ENCODE assay signal across 36 cellular contexts in genomic region chr5:101948615-101949014, GRCh38.
"Had no signal": no experiment of that assay in that cellular context is flagged by ENCODE, and none has a peak within 500 bp of the region (broad histone marks: within the 10 kb centered on the region; RNA-seq: fewer than 3 reads in every experiment).

No MANE protein-coding gene starts in this region.

- H3K9me3 Mint-ChIP-seq: activated CD4-positive, alpha-beta T cell treated with anti-CD3 and anti-CD28 coated beads, Interleukin-2, amount 10 ng/mL, durations not matched to agents 24 days and 14 days; activated CD8-positive, alpha-beta T cell treated with anti-CD3 and anti-CD28 coated beads for 36 hours; activated naive CD4-positive, alpha-beta T cell treated with anti-CD3 and anti-CD28 coated beads, Interleukin-2, amount 10 ng/mL, durations not matched to agents 7 days and 5 days; activated naive CD4-positive, alpha-beta T cell treated with anti-CD3 and anti-CD28 coated beads, Interleukin-2, amount 50 U/mL, for 24 hours; activated naive CD8-positive, alpha-beta T cell treated with anti-CD3 and anti-CD28 coated beads, Interleukin-2, amount 10 ng/mL, durations not matched to agents 7 days and 5 days; activated naive CD8-positive, alpha-beta T cell treated with anti-CD3 and anti-CD28 coated beads, Interleukin-2, amount 50 U/mL, for 24 hours; activated T-helper 2 cell treated with anti-CD3 and anti-CD28 coated beads, Interferon-gamma antibody, Interleukin-2, Interleukin-4, amounts not matched to agents 10 μg/mL and 5 μg/mL and 100 μg/mL, durations not matched to agents 14 hours and 24 hours and 36 hours; T-helper 1 cell treated with Interleukin-12 subunit alpha and Interleukin-12 subunit beta and Interleukin-4 antibody, amounts not matched to agents 30 μg/mL and 1 μg/mL, for 36 hours; T-helper 2 cell treated with Interferon-gamma antibody and Interleukin-4, amounts not matched to agents 5 μg/mL and 100 μg/mL, for 36 hours had no signal

- H3K9me3 ChIP-seq: ascending aorta had no signal

- H3K27ac Mint-ChIP-seq: activated B cell treated with CpG ODN at 0.5 μM for 24 hours; activated CD4-positive, alpha-beta memory T cell treated with anti-CD3 and anti-CD28 coated beads for 36 hours; activated CD4-positive, alpha-beta T cell treated with anti-CD3 and anti-CD28 coated beads, Interleukin-2, amount 10 ng/mL, durations not matched to agents 24 days and 14 days; activated CD8-positive, alpha-beta T cell treated with anti-CD3 and anti-CD28 coated beads for 36 hours; activated naive CD4-positive, alpha-beta T cell treated with anti-CD3 and anti-CD28 coated beads, Interleukin-2, amount 10 ng/mL, durations not matched to agents 7 days and 5 days; activated naive CD4-positive, alpha-beta T cell treated with anti-CD3 and anti-CD28 coated beads, Interleukin-2, amount 50 U/mL, for 24 hours; activated naive CD8-positive, alpha-beta T cell; activated naive CD8-positive, alpha-beta T cell treated with anti-CD3 and anti-CD28 coated beads, Interleukin-2, amount 10 ng/mL, durations not matched to agents 7 days and 5 days; activated naive CD8-positive, alpha-beta T cell treated with anti-CD3 and anti-CD28 coated beads, Interleukin-2, amount 50 U/mL, for 24 hours; activated T-helper 2 cell treated with anti-CD3 and anti-CD28 coated beads, Interferon-gamma antibody, Interleukin-2, Interleukin-4, amounts not matched to agents 10 μg/mL and 5 μg/mL and 100 μg/mL, durations not matched to agents 14 hours and 24 hours and 36 hours; brain; T-helper 1 cell treated with Interleukin-12 subunit alpha and Interleukin-12 subunit beta and Interleukin-4 antibody, amounts not matched to agents 30 μg/mL and 1 μg/mL, for 36 hours; T-helper 2 cell treated with Interferon-gamma antibody and Interleukin-4, amounts not matched to agents 5 μg/mL and 100 μg/mL, for 36 hours had no signal

- ATAC-seq: activated CD8-positive, alpha-beta T cell treated with anti-CD3 and anti-CD28 coated beads for 36 hours; activated naive CD8-positive, alpha-beta T cell treated with anti-CD3 and anti-CD28 coated beads, Interleukin-2, amount 50 U/mL, for 24 hours had no signal

- H3K27me3 Mint-ChIP-seq: activated B cell treated with CpG ODN at 0.5 μM for 24 hours; activated CD4-positive, alpha-beta memory T cell treated with anti-CD3 and anti-CD28 coated beads for 36 hours; activated CD4-positive, alpha-beta T cell treated with anti-CD3 and anti-CD28 coated beads, Interleukin-2, amount 10 ng/mL, durations not matched to agents 24 days and 14 days; activated CD8-positive, alpha-beta T cell treated with anti-CD3 and anti-CD28 coated beads for 36 hours; activated naive CD4-positive, alpha-beta T cell treated with anti-CD3 and anti-CD28 coated beads, Interleukin-2, amount 10 ng/mL, durations not matched to agents 7 days and 5 days; activated naive CD4-positive, alpha-beta T cell treated with anti-CD3 and anti-CD28 coated beads, Interleukin-2, amount 50 U/mL, for 24 hours; activated naive CD8-positive, alpha-beta T cell; activated naive CD8-positive, alpha-beta T cell treated with anti-CD3 and anti-CD28 coated beads, Interleukin-2, amount 10 ng/mL, durations not matched to agents 7 days and 5 days; activated naive CD8-positive, alpha-beta T cell treated with anti-CD3 and anti-CD28 coated beads, Interleukin-2, amount 50 U/mL, for 24 hours; brain; central memory CD8-positive, alpha-beta T cell had no signal

- H3K36me3 ChIP-seq: ascending aorta, cardiac muscle cell had no signal

- H3K27me3 ChIP-seq: ascending aorta, cardiac muscle cell had no signal

- H3K36me3 Mint-ChIP-seq: activated CD4-positive, alpha-beta memory T cell treated with anti-CD3 and anti-CD28 coated beads for 36 hours; activated naive CD4-positive, alpha-beta T cell treated with anti-CD3 and anti-CD28 coated beads, Interleukin-2, amount 10 ng/mL, durations not matched to agents 7 days and 5 days; activated naive CD4-positive, alpha-beta T cell treated with anti-CD3 and anti-CD28 coated beads, Interleukin-2, amount 50 U/mL, for 24 hours; activated naive CD8-positive, alpha-beta T cell; activated naive CD8-positive, alpha-beta T cell treated with anti-CD3 and anti-CD28 coated beads, Interleukin-2, amount 10 ng/mL, durations not matched to agents 7 days and 5 days; brain had no signal

- H3K4me1 Mint-ChIP-seq: activated naive CD4-positive, alpha-beta T cell treated with anti-CD3 and anti-CD28 coated beads, Interleukin-2, amount 50 U/mL, for 24 hours; activated naive CD8-positive, alpha-beta T cell treated with anti-CD3 and anti-CD28 coated beads, Interleukin-2, amount 50 U/mL, for 24 hours; brain; central memory CD8-positive, alpha-beta T cell had no signal

- FAIRE-seq: bronchial epithelial cell, TTC549 had no signal

- H3K4me3 Mint-ChIP-seq: activated B cell treated with CpG ODN at 0.5 μM for 24 hours; activated CD4-positive, alpha-beta memory T cell treated with anti-CD3 and anti-CD28 coated beads for 36 hours; activated CD4-positive, alpha-beta T cell treated with anti-CD3 and anti-CD28 coated beads, Interleukin-2, amount 10 ng/mL, durations not matched to agents 24 days and 14 days; activated CD8-positive, alpha-beta T cell treated with anti-CD3 and anti-CD28 coated beads for 36 hours; activated naive CD4-positive, alpha-beta T cell treated with anti-CD3 and anti-CD28 coated beads, Interleukin-2, amount 10 ng/mL, durations not matched to agents 7 days and 5 days; activated naive CD4-positive, alpha-beta T cell treated with anti-CD3 and anti-CD28 coated beads, Interleukin-2, amount 50 U/mL, for 24 hours; activated naive CD8-positive, alpha-beta T cell; activated naive CD8-positive, alpha-beta T cell treated with anti-CD3 and anti-CD28 coated beads, Interleukin-2, amount 10 ng/mL, durations not matched to agents 7 days and 5 days; activated naive CD8-positive, alpha-beta T cell treated with anti-CD3 and anti-CD28 coated beads, Interleukin-2, amount 50 U/mL, for 24 hours; brain; central memory CD8-positive, alpha-beta T cell; T-helper 1 cell treated with Interleukin-12 subunit alpha and Interleukin-12 subunit beta and Interleukin-4 antibody, amounts not matched to agents 30 μg/mL and 1 μg/mL, for 36 hours; T-helper 2 cell treated with Interferon-gamma antibody and Interleukin-4, amounts not matched to agents 5 μg/mL and 100 μg/mL, for 36 hours had no signal

- DNase-seq: activated B cell treated with CpG ODN at 0.5 μM for 24 hours; activated CD4-positive, alpha-beta memory T cell treated with anti-CD3 and anti-CD28 coated beads for 36 hours; activated CD4-positive, alpha-beta T cell treated with anti-CD3 and anti-CD28 coated beads for 4 hours; activated CD4-positive, alpha-beta T cell treated with anti-CD3 and anti-CD28 coated beads, Interleukin-2, amount 10 ng/mL, durations not matched to agents 24 days and 14 days; activated CD4-positive, alpha-beta T cell treated with anti-CD3 and anti-CD28 coated beads, Interleukin-2, amount 50 U/mL, for 1 hour; activated CD4-positive, alpha-beta T cell treated with anti-CD3 and anti-CD28 coated beads, Interleukin-2, amount 50 U/mL, for 4 hours; activated CD4-positive, CD25-positive, alpha-beta regulatory T cell treated with anti-CD3 and anti-CD28 coated beads, Interleukin-2, amount 50 U/mL, for 72 hours; activated CD8-positive, alpha-beta memory T cell treated with anti-CD3 and anti-CD28 coated beads, Interleukin-2, amount 50 U/mL, for 4 hours; activated CD8-positive, alpha-beta T cell treated with anti-CD3 and anti-CD28 coated beads for 36 hours; activated effector memory CD4-positive, alpha-beta T cell treated with Interleukin-2 at 50 U/mL for 16 hours; activated gamma-delta T cell; activated naive CD4-positive, alpha-beta T cell treated with anti-CD3 and anti-CD28 coated beads, Interleukin-2, amount 10 ng/mL, durations not matched to agents 7 days and 5 days; activated naive CD4-positive, alpha-beta T cell treated with Interleukin-2 at 50 U/mL for 16 hours; activated naive CD8-positive, alpha-beta T cell treated with anti-CD3 and anti-CD28 coated beads, Interleukin-2, amount 10 ng/mL, durations not matched to agents 7 days and 5 days; activated naive CD8-positive, alpha-beta T cell treated with anti-CD3 and anti-CD28 coated beads, Interleukin-2, amount 50 U/mL, for 24 hours; activated T-cell treated with anti-CD3 and anti-CD28 coated beads for 4 hours; activated T-cell treated with anti-CD3 and anti-CD28 coated beads, Interleukin-2, amount 50 U/mL, for 1 hour; activated T-cell treated with anti-CD3 and anti-CD28 coated beads, Interleukin-2, amount 50 U/mL, for 48 hours; amygdala; anterior cingulate cortex; caudate nucleus; cerebellar nuclear complex; T-helper 2 cell; T-helper 9 cell had no signal

- H3K4me3 ChIP-seq: ascending aorta, cardiac muscle cell had no signal

- H3K4me1 ChIP-seq: ascending aorta had no signal

- H3K27ac ChIP-seq: ascending aorta, cardiac muscle cell, VCaP had no signal
